Comparison of ENCODE assay signal across 28 cellular contexts in the genomic region with DNA sequence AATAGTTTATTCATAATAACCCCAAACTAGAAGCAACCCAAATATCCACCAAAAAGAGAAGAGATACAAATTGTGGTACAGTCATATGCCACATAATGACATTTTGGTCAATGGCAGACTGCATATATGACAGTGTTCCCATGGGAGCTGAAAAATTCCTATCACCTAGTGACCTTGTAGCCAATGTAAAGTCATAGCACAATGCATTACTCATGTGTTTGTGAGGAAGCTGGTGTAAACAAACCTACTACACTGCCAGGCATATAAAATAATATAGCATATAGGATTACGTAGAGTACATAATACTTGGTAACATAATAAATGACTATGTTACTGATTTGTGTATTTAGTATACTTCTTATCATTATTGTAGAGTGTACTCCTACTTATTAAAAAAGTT.
"Had no signal": no experiment of that assay in that cellular context is flagged by ENCODE, and none has a peak within 500 bp of the region (broad histone marks: within the 10 kb centered on the region; RNA-seq: fewer than 3 reads in every experiment).

No MANE protein-coding gene starts in this region.

- H3K4me3 ChIP-seq: coronary artery, esophagus squamous epithelium, gastroesophageal sphincter, heart right ventricle had no signal

- H3K27ac ChIP-seq: brain microvascular endothelial cell, coronary artery, epithelial cell of prostate, esophagus squamous epithelium, gastroesophageal sphincter, heart right ventricle had no signal

- ATAC-seq: activated naive CD4-positive, alpha-beta T cell treated with anti-CD3 and anti-CD28 coated beads, Interleukin-2, amount 50 U/mL, for 72 hours; activated T-cell treated with anti-CD3 and anti-CD28 coated beads, Interleukin-2, amount 50 U/mL, for 72 hours; effector memory CD8-positive, alpha-beta T cell; gastroesophageal sphincter; heart right ventricle had no signal

- DNase-seq: activated CD4-positive, alpha-beta memory T cell treated with anti-CD3 and anti-CD28 coated beads, Interleukin-2, amount 10 ng/mL, durations not matched to agents 7 days and 5 days; activated CD4-positive, alpha-beta T cell treated with anti-CD3 and anti-CD28 coated beads for 4 hours; activated CD4-positive, alpha-beta T cell treated with anti-CD3 and anti-CD28 coated beads, Interleukin-2, amount 10 ng/mL, durations not matched to agents 7 days and 5 days; activated CD4-positive, alpha-beta T cell treated with anti-CD3 and anti-CD28 coated beads, Interleukin-2, amount 50 U/mL, for 4 hours; activated CD4-positive, CD25-positive, alpha-beta regulatory T cell; activated CD4-positive, CD25-positive, alpha-beta regulatory T cell treated with anti-CD3 and anti-CD28 coated beads, Interleukin-2, amount 50 U/mL, for 72 hours; activated CD8-positive, alpha-beta memory T cell treated with anti-CD3 and anti-CD28 coated beads, Interleukin-2, amount 50 U/mL, for 48 hours; activated gamma-delta T cell; activated naive CD4-positive, alpha-beta T cell; activated naive CD4-positive, alpha-beta T cell treated with anti-CD3 and anti-CD28 coated beads, Interleukin-2, amount 10 ng/mL, durations not matched to agents 7 days and 5 days; activated naive CD8-positive, alpha-beta T cell treated with anti-CD3 and anti-CD28 coated beads, Interleukin-2, amount 10 ng/mL, durations not matched to agents 7 days and 5 days; activated T-cell treated with anti-CD3 and anti-CD28 coated beads for 4 hours; activated T-cell treated with anti-CD3 and anti-CD28 coated beads, Interleukin-2, amount 50 U/mL, for 24 hours; activated T-cell treated with anti-CD3 and anti-CD28 coated beads, Interleukin-2, amount 50 U/mL, for 72 hours; amniotic stem cell; anterior cingulate cortex; brain microvascular endothelial cell; effector CD4-positive, alpha-beta T cell; effector memory CD8-positive, alpha-beta T cell; esophagus squamous epithelium; foreskin melanocyte; heart right ventricle; T-helper 1 cell; T-helper 2 cell had no signal

- H3K9me3 ChIP-seq: esophagus squamous epithelium, gastroesophageal sphincter, heart right ventricle had no signal

- H3K27me3 ChIP-seq: brain microvascular endothelial cell, esophagus squamous epithelium, gastroesophageal sphincter, heart right ventricle had no signal
